In the genomic region with DNA sequence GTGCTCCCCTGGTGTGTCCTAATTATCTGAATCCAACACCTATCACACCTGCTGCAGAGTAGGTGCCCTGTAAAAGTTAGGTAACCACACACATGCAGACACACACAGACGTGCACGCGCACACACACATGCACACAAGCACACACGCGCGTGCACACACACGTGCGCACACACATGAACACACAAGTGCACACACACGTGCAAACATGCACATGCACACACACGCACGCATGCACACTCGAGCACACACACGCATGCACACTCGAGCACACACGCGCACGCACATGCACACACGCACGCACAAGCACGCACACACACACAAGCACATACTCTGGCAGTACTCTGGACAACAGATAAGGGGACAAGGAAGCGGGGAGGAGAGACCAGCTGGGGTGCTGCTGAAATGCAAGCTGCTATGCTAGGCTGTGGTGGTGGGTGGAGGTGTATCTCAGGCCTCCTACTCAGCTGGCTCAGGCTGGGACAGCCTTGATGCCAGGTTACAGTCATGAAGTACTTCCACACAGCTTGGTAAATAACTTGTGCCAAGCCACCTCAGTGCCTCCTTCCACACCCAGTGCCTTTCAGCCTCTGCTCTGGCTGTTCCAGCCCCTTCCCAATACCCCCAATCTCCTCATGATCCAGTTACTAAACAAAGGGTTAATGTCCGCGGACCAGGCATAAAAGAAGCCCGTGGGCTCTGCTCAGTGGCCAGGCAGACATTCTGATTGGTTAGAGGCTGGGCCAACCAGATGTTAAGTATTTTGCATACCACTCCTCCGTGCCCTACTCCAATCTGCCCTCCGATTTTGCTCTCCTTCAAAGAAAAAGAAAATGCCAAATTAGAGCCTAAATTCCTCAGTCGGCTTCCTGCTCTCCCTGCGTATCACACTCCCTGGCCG, we compare ENCODE assay signal across 1 cellular context.
TF ChIP-seq lines count a peak whose summit lies in the region.

No MANE protein-coding gene starts in this region.

TF ChIP-seq in IMR-90, 13 proteins besides CTCF, POLR2A, EP300 and RAD21 (continued from another document):
- TF ChIP-seq, protein P1, sequence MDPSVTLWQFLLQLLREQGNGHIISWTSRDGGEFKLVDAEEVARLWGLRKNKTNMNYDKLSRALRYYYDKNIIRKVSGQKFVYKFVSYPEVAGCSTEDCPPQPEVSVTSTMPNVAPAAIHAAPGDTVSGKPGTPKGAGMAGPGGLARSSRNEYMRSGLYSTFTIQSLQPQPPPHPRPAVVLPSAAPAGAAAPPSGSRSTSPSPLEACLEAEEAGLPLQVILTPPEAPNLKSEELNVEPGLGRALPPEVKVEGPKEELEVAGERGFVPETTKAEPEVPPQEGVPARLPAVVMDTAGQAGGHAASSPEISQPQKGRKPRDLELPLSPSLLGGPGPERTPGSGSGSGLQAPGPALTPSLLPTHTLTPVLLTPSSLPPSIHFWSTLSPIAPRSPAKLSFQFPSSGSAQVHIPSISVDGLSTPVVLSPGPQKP (IDR thresholded peaks at IDR 0.05; ENCODE audit: borderline replicate concordance, low read depth, low read length) = no peak
- TF ChIP-seq FOS (IDR thresholded peaks at IDR 0.05; ENCODE audit: low read depth, low read length) = no peak
- no peak for TF ChIP-seq CEBPB (IDR thresholded peaks at IDR 0.05; ENCODE audit: low read depth, low read length)
- TF ChIP-seq NFE2L2 (IDR thresholded peaks at IDR 0.05; ENCODE audit: low read depth, low read length) = no peak
- TF ChIP-seq MAZ (IDR thresholded peaks at IDR 0.05; ENCODE audit: borderline replicate concordance, low read depth, low read length) = no peak
- no peak for TF ChIP-seq SMC3 (IDR thresholded peaks at IDR 0.05; ENCODE audit: low read depth, low read length)
- no peak for TF ChIP-seq BHLHE40 (IDR thresholded peaks at IDR 0.05; ENCODE audit: low read depth, low read length)
- TF ChIP-seq RCOR1 (IDR thresholded peaks at IDR 0.05; ENCODE audit: insufficient replicate concordance, low read length) = no peak
- TF ChIP-seq RFX5 (IDR thresholded peaks at IDR 0.05; ENCODE audit: low read depth, low read length) = no peak
- no peak for TF ChIP-seq USF2 (IDR thresholded peaks at IDR 0.05; ENCODE audit: low read depth, low read length)
- TF ChIP-seq MAFK (IDR thresholded peaks at IDR 0.05; ENCODE audit: low read depth, low read length) = no peak
- TF ChIP-seq MXI1 (IDR thresholded peaks at IDR 0.05; ENCODE audit: borderline replicate concordance, low read depth, low read length) = no peak
